In the genomic region with DNA sequence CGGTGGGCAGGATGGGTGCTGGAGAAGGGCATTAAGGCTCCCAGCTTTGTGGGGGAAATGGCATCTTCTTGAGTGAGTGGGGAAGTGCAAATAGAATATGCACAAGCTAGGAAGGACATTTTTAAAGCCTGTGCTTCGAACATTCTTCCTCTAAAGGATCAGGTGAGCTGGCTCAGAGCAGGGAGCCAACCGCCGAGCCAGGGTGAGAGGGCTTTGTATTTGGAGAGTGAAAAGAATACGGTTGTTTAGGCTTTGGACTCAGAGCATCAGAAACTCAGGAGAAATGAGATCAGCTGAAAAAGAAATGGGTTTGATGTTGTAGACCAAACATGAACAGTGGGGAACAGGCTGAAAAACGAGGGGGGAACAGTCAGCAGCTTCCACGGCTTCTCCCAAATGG, we compare ENCODE assay signal across 1 cellular context. TPM values are rescaled to one million over a fixed set of nuclear protein-coding genes. Genes with fewer than 3 reads are reported as not detected.
"Had no signal": no experiment of that assay in that cellular context is flagged by ENCODE, and none has a peak within 500 bp of the region (broad histone marks: within the 10 kb centered on the region; RNA-seq: fewer than 3 reads in every experiment).

No MANE protein-coding gene starts in this region.

RNA-seq across cellular contexts. Expression of a gene that starts 19.8 kb away (rescaled TPM):
- total RNA-seq: H4 had no signal
